Comparison of ENCODE assay signal across 8 cellular contexts in the genomic region with DNA sequence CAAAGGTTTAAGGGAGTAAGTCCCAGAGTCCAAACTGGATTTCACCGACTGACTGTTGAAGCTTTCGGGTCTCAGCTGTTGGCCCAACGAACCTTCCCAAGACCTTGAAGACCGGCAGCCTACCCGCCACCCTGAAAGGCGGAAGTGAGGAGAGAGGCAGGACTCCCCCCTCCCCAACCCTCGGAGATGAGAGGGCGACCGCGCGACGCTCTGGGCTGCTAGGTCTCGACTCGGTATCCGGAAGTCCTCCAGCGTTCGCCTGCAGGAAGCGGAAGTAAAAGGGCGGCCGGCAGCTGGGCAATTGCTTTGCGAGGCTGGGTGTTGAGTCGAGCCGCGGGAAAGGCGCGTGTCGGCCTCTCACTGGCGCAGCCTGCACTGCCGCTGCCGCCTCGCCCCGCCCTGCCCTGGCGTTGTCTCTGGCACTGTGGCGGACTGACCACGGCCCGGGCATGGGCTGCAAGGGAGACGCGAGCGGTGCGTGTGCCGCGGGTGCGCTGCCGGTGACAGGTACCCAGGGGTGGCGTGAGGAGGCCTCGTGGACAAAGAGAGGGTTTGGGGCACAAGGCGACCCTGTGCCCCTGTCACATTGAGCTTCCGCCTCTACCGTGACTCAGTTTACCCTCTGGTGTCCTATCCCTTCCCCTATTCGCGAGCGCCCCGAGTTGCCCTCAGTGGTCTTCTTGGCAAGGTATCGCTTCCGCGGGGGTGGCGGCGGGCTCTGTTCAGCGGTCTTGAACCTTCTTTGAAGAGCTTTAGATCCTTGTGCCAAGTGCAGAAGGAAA. TPM values are rescaled to one million over a fixed set of nuclear protein-coding genes. Genes with fewer than 3 reads are reported as not detected.
A peak's percentile ranks its signal among the peaks of the same experiment; 100 is the strongest.
DNase-seq lines count a peak whose midpoint lies in the region; ATAC-seq and TF ChIP-seq lines count a peak whose summit lies in the region.

A gene with protein sequence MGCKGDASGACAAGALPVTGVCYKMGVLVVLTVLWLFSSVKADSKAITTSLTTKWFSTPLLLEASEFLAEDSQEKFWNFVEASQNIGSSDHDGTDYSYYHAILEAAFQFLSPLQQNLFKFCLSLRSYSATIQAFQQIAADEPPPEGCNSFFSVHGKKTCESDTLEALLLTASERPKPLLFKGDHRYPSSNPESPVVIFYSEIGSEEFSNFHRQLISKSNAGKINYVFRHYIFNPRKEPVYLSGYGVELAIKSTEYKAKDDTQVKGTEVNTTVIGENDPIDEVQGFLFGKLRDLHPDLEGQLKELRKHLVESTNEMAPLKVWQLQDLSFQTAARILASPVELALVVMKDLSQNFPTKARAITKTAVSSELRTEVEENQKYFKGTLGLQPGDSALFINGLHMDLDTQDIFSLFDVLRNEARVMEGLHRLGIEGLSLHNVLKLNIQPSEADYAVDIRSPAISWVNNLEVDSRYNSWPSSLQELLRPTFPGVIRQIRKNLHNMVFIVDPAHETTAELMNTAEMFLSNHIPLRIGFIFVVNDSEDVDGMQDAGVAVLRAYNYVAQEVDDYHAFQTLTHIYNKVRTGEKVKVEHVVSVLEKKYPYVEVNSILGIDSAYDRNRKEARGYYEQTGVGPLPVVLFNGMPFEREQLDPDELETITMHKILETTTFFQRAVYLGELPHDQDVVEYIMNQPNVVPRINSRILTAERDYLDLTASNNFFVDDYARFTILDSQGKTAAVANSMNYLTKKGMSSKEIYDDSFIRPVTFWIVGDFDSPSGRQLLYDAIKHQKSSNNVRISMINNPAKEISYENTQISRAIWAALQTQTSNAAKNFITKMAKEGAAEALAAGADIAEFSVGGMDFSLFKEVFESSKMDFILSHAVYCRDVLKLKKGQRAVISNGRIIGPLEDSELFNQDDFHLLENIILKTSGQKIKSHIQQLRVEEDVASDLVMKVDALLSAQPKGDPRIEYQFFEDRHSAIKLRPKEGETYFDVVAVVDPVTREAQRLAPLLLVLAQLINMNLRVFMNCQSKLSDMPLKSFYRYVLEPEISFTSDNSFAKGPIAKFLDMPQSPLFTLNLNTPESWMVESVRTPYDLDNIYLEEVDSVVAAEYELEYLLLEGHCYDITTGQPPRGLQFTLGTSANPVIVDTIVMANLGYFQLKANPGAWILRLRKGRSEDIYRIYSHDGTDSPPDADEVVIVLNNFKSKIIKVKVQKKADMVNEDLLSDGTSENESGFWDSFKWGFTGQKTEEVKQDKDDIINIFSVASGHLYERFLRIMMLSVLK (N-terminal part only) (plus strand): TSS at position 292 of the 782 bp plus-strand sequence. CDS start 158 bp downstream, at position 450.

- peaks cover 7% of the 10 kb centered on the region for H3K4me1 ChIP-seq in cardiac muscle cell (ENCODE audit: low read depth)
- no peaks in the 10 kb centered on the region for H3K4me1 ChIP-seq in parathyroid adenoma
- peaks cover 0 to 36% (median 2%) of the 10 kb centered on the region in 4 donors for H3K4me1 ChIP-seq in tibial nerve

- H3K36me3 Mint-ChIP-seq in activated naive CD8-positive, alpha-beta T cell treated with anti-CD3 and anti-CD28 coated beads, Interleukin-2, amount 50 U/mL, for 24 hours (ENCODE audit: low read depth) = peaks cover 4% of the 10 kb centered on the region

- no peaks in the 10 kb centered on the region for H3K9me3 Mint-ChIP-seq in activated naive CD8-positive, alpha-beta T cell treated with anti-CD3 and anti-CD28 coated beads, Interleukin-2, amount 50 U/mL, for 24 hours

- H2AFZ ChIP-seq in parathyroid adenoma = peak within 1 kb of the TSS; percentile 81

- H3K9ac ChIP-seq in parathyroid adenoma = no peak within 1 kb of the TSS

- DNase-seq in GM12865 (ENCODE audit: low read depth) (peak; percentile 99), NCI-H1417 treated with DMSO at 0.1 percent for 48 hours (lab: John Stamatoyannopoulos, UW) (peak; percentile 79), SW480 (ENCODE audit: low spot score) (peak; percentile 96), cardiac muscle cell (ENCODE audit: low read depth in 1 of 2, low spot score in 1 of 2) (peak; percentile 97 to 99), tibial nerve (ENCODE audit: low spot score in 2 of 2) (peak; percentile 77 to 82)
- DNase-seq in activated naive CD8-positive, alpha-beta T cell treated with anti-CD3 and anti-CD28 coated beads, Interleukin-2, amount 50 U/mL, for 24 hours = peak; percentile 92

- peak; percentile 82 to 90 for TF ChIP-seq EP300 in tibial nerve (IDR thresholded peaks at IDR 0.05)

- H3K4me3 ChIP-seq in GM12865 (ENCODE audit: low read depth, low read length) (peak within 1 kb of the TSS; percentile 85), cardiac muscle cell (peak within 1 kb of the TSS; percentile 60), parathyroid adenoma (ENCODE audit: low read depth, low read length) (peak within 1 kb of the TSS; percentile 78), tibial nerve (peak within 1 kb of the TSS; percentile 84 to 100 (median 98))

- no peaks in the 10 kb centered on the region for H3K27me3 Mint-ChIP-seq in activated naive CD8-positive, alpha-beta T cell treated with anti-CD3 and anti-CD28 coated beads, Interleukin-2, amount 50 U/mL, for 24 hours

- peak; percentile 51 to 54 for TF ChIP-seq POLR2A in tibial nerve (IDR thresholded peaks at IDR 0.05)

- peaks cover 43% of the 10 kb centered on the region for H3K4me1 Mint-ChIP-seq in activated naive CD8-positive, alpha-beta T cell treated with anti-CD3 and anti-CD28 coated beads, Interleukin-2, amount 50 U/mL, for 24 hours

- peak within 1 kb of the TSS; percentile 92 for H3K27ac Mint-ChIP-seq in activated naive CD8-positive, alpha-beta T cell treated with anti-CD3 and anti-CD28 coated beads, Interleukin-2, amount 50 U/mL, for 24 hours

- WGBS in tibial nerve, 2 donors = 0 to 1% methylated on average over 31 to 55 of the region's 59 CpGs

- peak; percentile 93 for ATAC-seq in HG02763 (IDR thresholded peaks at IDR 0.05; ENCODE audit: unreplicated experiment)
- ATAC-seq in activated naive CD8-positive, alpha-beta T cell treated with anti-CD3 and anti-CD28 coated beads, Interleukin-2, amount 50 U/mL, for 24 hours = peak; percentile 99

- H3K36me3 ChIP-seq in cardiac muscle cell (no peaks in the 10 kb centered on the region), parathyroid adenoma (ENCODE audit: control insufficient read depth, insufficient read depth, low read length) (no peaks in the 10 kb centered on the region), tibial nerve (peaks cover 0 to 9% (median 0%) of the 10 kb centered on the region in 3 donors)

- no peaks in the 10 kb centered on the region for H3K27me3 ChIP-seq in cardiac muscle cell
- no peaks in the 10 kb centered on the region for H3K27me3 ChIP-seq in parathyroid adenoma (ENCODE audit: control insufficient read depth, insufficient read depth, low read length)
- H3K27me3 ChIP-seq in tibial nerve = no peaks in the 10 kb centered on the region

- H3K4me2 ChIP-seq in parathyroid adenoma (ENCODE audit: low read length) = peak within 1 kb of the TSS; percentile 92

- H3K27ac ChIP-seq in cardiac muscle cell (peak within 1 kb of the TSS; percentile 83), parathyroid adenoma (peak within 1 kb of the TSS; percentile 75), tibial nerve (peak within 1 kb of the TSS; percentile 38 to 93 (median 84))

- no peaks in the 10 kb centered on the region for H3K9me3 ChIP-seq in cardiac muscle cell (ENCODE audit: low read depth)
- no peaks in the 10 kb centered on the region for H3K9me3 ChIP-seq in parathyroid adenoma (ENCODE audit: control insufficient read depth, low read length)
- H3K9me3 ChIP-seq in tibial nerve = no peaks in the 10 kb centered on the region

- peak within 1 kb of the TSS; percentile 94 for H3K4me3 Mint-ChIP-seq in activated naive CD8-positive, alpha-beta T cell treated with anti-CD3 and anti-CD28 coated beads, Interleukin-2, amount 50 U/mL, for 24 hours

- no peak for TF ChIP-seq CTCF in GM12865 (IDR thresholded peaks at IDR 0.05; ENCODE audit: insufficient read depth, low read depth, low read length, missing control alignments)
- no peak for TF ChIP-seq CTCF in cardiac muscle cell (IDR thresholded peaks at IDR 0.05; ENCODE audit: low read depth, low read length)
- TF ChIP-seq CTCF in parathyroid adenoma (IDR thresholded peaks at IDR 0.05) = no peak
- no peak for TF ChIP-seq CTCF in tibial nerve (IDR thresholded peaks at IDR 0.05)

- H3K79me2 ChIP-seq in parathyroid adenoma = peaks cover 7% of the 10 kb centered on the region

RNA-seq across cellular contexts. Expression of the gene that starts here (rescaled TPM):
- 38.4 and 53.8 TPM in 2 replicates for total RNA-seq in cardiac muscle cell
- 8.3 and 8.8 TPM in 2 replicates for polyA plus RNA-seq in cardiac muscle cell
- 10 to 100 TPM; 57.1 to 92.7 (median 66.2) TPM for total RNA-seq in tibial nerve

Comparison
In these comparisons a context has a peak if more than half of its experiments do, and no peak if none do; other contexts are left out.
1. Peak in every context shown above with its lines: DNase-seq, ATAC-seq, H3K4me3 ChIP-seq and H3K27ac ChIP-seq.